Comparison of ENCODE assay signal across 18 cellular contexts in genomic region chr2:181642071-181642470, GRCh38. TPM values are rescaled to one million over a fixed set of nuclear protein-coding genes. Genes with fewer than 3 reads are reported as not detected.
"Had no signal": no experiment of that assay in that cellular context is flagged by ENCODE, and none has a peak within 500 bp of the region (broad histone marks: within the 10 kb centered on the region; RNA-seq: fewer than 3 reads in every experiment).

No MANE protein-coding gene starts in this region.

- DNase-seq: activated CD4-positive, alpha-beta memory T cell treated with anti-CD3 and anti-CD28 coated beads for 36 hours; activated gamma-delta T cell treated with Interleukin-2 at 50 U/mL for 16 hours; activated naive CD8-positive, alpha-beta T cell treated with anti-CD3 and anti-CD28 coated beads for 36 hours; activated T-cell treated with anti-CD3 and anti-CD28 coated beads, Interleukin-2, amount 50 U/mL, for 72 hours; aorta; heart right ventricle; kidney; left ventricle myocardium inferior; mesenchymal stem cell; nephron progenitor cell; right lobe of liver; stimulated activated CD4-positive, alpha-beta T cell treated with anti-CD3 and anti-CD28 coated beads, Interleukin-2, amount 100 ng/mL, for 24 hours; stimulated activated naive CD4-positive, alpha-beta T cell treated with Interleukin-2 at 50 U/mL for 16 hours had no signal

RNA-seq across cellular contexts. Expression of gene CERKL, which starts 14.8 kb away (rescaled TPM):
- total RNA-seq: activated CD4-positive, alpha-beta memory T cell treated with anti-CD3 and anti-CD28 coated beads for 36 hours; aorta; bronchial epithelial cell; heart right ventricle; left ventricle myocardium inferior; omental fat pad; suprapubic skin had no signal
- polyA plus RNA-seq: heart right ventricle had no signal

RNA-seq across cellular contexts. Expression of gene NEUROD1, which starts 38.2 kb away (rescaled TPM):
- total RNA-seq: activated CD4-positive, alpha-beta memory T cell treated with anti-CD3 and anti-CD28 coated beads for 36 hours; activated T-cell treated with anti-CD3 and anti-CD28 coated beads, Interleukin-2, amount 50 U/mL, for 72 hours; aorta; bronchial epithelial cell; esophagus muscularis mucosa; heart right ventricle; kidney; left ventricle myocardium inferior; omental fat pad; prostate gland; right lobe of liver; suprapubic skin had no signal
- polyA plus RNA-seq: heart right ventricle had no signal
